In genomic region chr2:42849311-42849710, GRCh38 we compare ENCODE assay signal across 18 cellular contexts. TPM values are rescaled to one million over a fixed set of nuclear protein-coding genes. Genes with fewer than 3 reads are reported as not detected.
DNase-seq lines count a peak whose midpoint lies in the region; ATAC-seq and TF ChIP-seq lines count a peak whose summit lies in the region.
"Had no signal": no experiment of that assay in that cellular context is flagged by ENCODE, and none has a peak within 500 bp of the region (broad histone marks: within the 10 kb centered on the region; RNA-seq: fewer than 3 reads in every experiment).

No MANE protein-coding gene starts in this region.

- no peak overlapping the region for H2BK20ac ChIP-seq in IMR-90 (ENCODE audit: low read depth, low read length)

- H3K18ac ChIP-seq in IMR-90 (ENCODE audit: low read depth, low read length) = no peak overlapping the region
- H3K18ac ChIP-seq in mesenchymal stem cell (ENCODE audit: low read depth in 1 of 2, low read length in 2 of 2) = peak overlapping the region; percentile 28 to 52

- H3K23ac ChIP-seq in IMR-90 (ENCODE audit: low read depth, low read length) = no peak overlapping the region
- H3K23ac ChIP-seq in mesenchymal stem cell (ENCODE audit: low read length in 2 of 2) = no peak overlapping the region

- peaks cover 16% of the 10 kb centered on the region for H3K9me1 ChIP-seq in IMR-90 (ENCODE audit: insufficient read depth, low read length)

- dilution Hi-C loops in IMR-90 (cut with HindIII; ENCODE audit: low sequenced_read_pairs, unreplicated experiment) = no loop called here

- H2BK120ac ChIP-seq in IMR-90 (ENCODE audit: low read depth, low read length) = no peak overlapping the region
- no peak overlapping the region for H2BK120ac ChIP-seq in mesenchymal stem cell (ENCODE audit: low read depth, low read length)

- BruUV-seq in IMR-90 (replicated peaks; lab: Mats Ljungman, UMichigan) = no TSS peak

- no peaks in the 10 kb centered on the region for H3K27me3 ChIP-seq in heart left ventricle
- H3K27me3 ChIP-seq in IMR-90 (ENCODE audit: control insufficient read depth, insufficient read depth, low read length) = peaks cover 6% of the 10 kb centered on the region; the same call in 1 of the 2 replicates
- no peaks in the 10 kb centered on the region for H3K27me3 ChIP-seq in mesenchymal stem cell (ENCODE audit: control insufficient read depth in 1 of 2, insufficient read depth in 1 of 2, low read length in 2 of 2)
- H3K27me3 ChIP-seq in upper lobe of right lung = no peaks in the 10 kb centered on the region
- no peaks in the 10 kb centered on the region for H3K27me3 ChIP-seq in left lung

- H2AFZ ChIP-seq in IMR-90 (replicated peaks; ENCODE audit: low read length, poor library complexity) (no peak overlapping the region), mesenchymal stem cell (ENCODE audit: low read depth, low read length) (no peak overlapping the region)

- no peak overlapping the region for H2AK9ac ChIP-seq in IMR-90 (replicated peaks; ENCODE audit: low read depth, low read length, poor library complexity)

- no peak overlapping the region for H3K4me3 ChIP-seq in heart left ventricle
- H3K4me3 ChIP-seq in IMR-90 (ENCODE audit: insufficient read depth, low read depth, low read length) = no peak overlapping the region
- no peak overlapping the region for H3K4me3 ChIP-seq in mesenchymal stem cell (ENCODE audit: insufficient read depth in 1 of 2, low read depth in 1 of 2, low read length in 2 of 2)
- no peak overlapping the region for H3K4me3 ChIP-seq in upper lobe of right lung
- no peak overlapping the region for H3K4me3 ChIP-seq in left lung
- H3K4me3 ChIP-seq: GM12878, HAP-1 had no signal

- H4K8ac ChIP-seq in IMR-90 (ENCODE audit: low read depth in 2 of 2, low read length in 2 of 2) (no peak overlapping the region), mesenchymal stem cell (ENCODE audit: low read length) (no peak overlapping the region)

- TF ChIP-seq POLR2A in heart left ventricle (IDR thresholded peaks at IDR 0.05) (no peak), IMR-90 (IDR thresholded peaks at IDR 0.05; ENCODE audit: low read depth, low read length) (no peak)

- H2AK5ac ChIP-seq in IMR-90 (ENCODE audit: low read depth, low read length) (peak overlapping the region; percentile 20; the same call in 1 of the 2 replicates), mesenchymal stem cell (ENCODE audit: low read length, severe bottlenecking) (no peak overlapping the region)

- H3K14ac ChIP-seq in IMR-90 (replicated peaks; ENCODE audit: low read depth, low read length) (no peak overlapping the region), mesenchymal stem cell (ENCODE audit: low read length in 2 of 2) (no peak overlapping the region)

- no peak overlapping the region for H3K56ac ChIP-seq in IMR-90 (ENCODE audit: extremely low read depth, insufficient read depth, low read length)

- H3K36me3 ChIP-seq in heart left ventricle (no peaks in the 10 kb centered on the region), IMR-90 (ENCODE audit: control insufficient read depth, insufficient read depth, low read length) (no peaks in the 10 kb centered on the region), mesenchymal stem cell (ENCODE audit: control insufficient read depth in 1 of 2, insufficient read depth in 2 of 2, low read depth in 1 of 2, low read length in 2 of 2) (no peaks in the 10 kb centered on the region), upper lobe of right lung (no peaks in the 10 kb centered on the region), left lung (no peaks in the 10 kb centered on the region)
- H3K36me3 ChIP-seq: HAP-1 had no signal

- H3K4me1 ChIP-seq in heart left ventricle = peaks cover 0 to 41% (median 5%) of the 10 kb centered on the region in 12 donors
- H3K4me1 ChIP-seq in IMR-90 (ENCODE audit: control insufficient read depth, insufficient read depth, low read length) = peaks cover 18% of the 10 kb centered on the region
- H3K4me1 ChIP-seq in mesenchymal stem cell (ENCODE audit: control insufficient read depth, insufficient read depth, low read depth, low read length) = peaks cover 11% of the 10 kb centered on the region
- peaks cover 14% of the 10 kb centered on the region for H3K4me1 ChIP-seq in upper lobe of right lung
- H3K4me1 ChIP-seq in left lung = peaks cover 0 to 6% of the 10 kb centered on the region in 2 donors
- H3K4me1 ChIP-seq: HAP-1 had no signal

- in situ Hi-C loops in IMR-90 (cut with MboI; ENCODE audit: low sequenced_read_pairs) = loop anchor here (25.0 kb wide), 1 partner anchor 713 kb away; no protein-coding TSS in a partner anchor

- H3K79me1 ChIP-seq in IMR-90 (ENCODE audit: low read depth in 1 of 2, low read length in 2 of 2) (no peaks in the 10 kb centered on the region), mesenchymal stem cell (replicated peaks; ENCODE audit: low read length, poor library complexity, severe bottlenecking) (no peaks in the 10 kb centered on the region)

- POLR2A ChIA-PET in IMR-90 (lab: Charles Lee; ENCODE audit: unreplicated experiment) = no interaction called here

- H2BK5ac ChIP-seq in IMR-90 (ENCODE audit: low read depth, low read length, poor library complexity, severe bottlenecking) (no peak overlapping the region), mesenchymal stem cell (ENCODE audit: low read depth, low read length, poor library complexity, severe bottlenecking) (no peak overlapping the region)

- TF ChIP-seq RAD21 in IMR-90 (IDR thresholded peaks at IDR 0.05; ENCODE audit: low read length) = no peak

- no peak overlapping the region for H2BK15ac ChIP-seq in IMR-90 (ENCODE audit: low read depth, low read length)
- H2BK15ac ChIP-seq in mesenchymal stem cell (ENCODE audit: low read depth, poor library complexity, severe bottlenecking) = peak overlapping the region; percentile 65

- CTCF ChIA-PET in IMR-90 (lab: Yijun Ruan, JAX) = no interaction called here

- no peak for TF ChIP-seq CTCF in heart left ventricle (IDR thresholded peaks at IDR 0.05)
- no peak for TF ChIP-seq CTCF in IMR-90 (conservative IDR thresholded peaks at IDR 0.05; ENCODE audit: low read depth, low read length)
- no peak for TF ChIP-seq CTCF in upper lobe of right lung (IDR thresholded peaks at IDR 0.05)
- no peak for TF ChIP-seq CTCF in left lung (IDR thresholded peaks at IDR 0.05)

- intact Hi-C loops in Right ventricle myocardium inferior (cut with DNase I) (no loop called here), heart left ventricle (cut with DNase I) (no loop called here), IMR-90 (cut with micrococcal nuclease) (no loop called here), upper lobe of right lung (cut with DNase I) (no loop called here), left lung (cut with DNase I) (no loop called here)

- 96 to 100% (median 98%) methylated on average over 5 of the region's 5 CpGs for WGBS in heart left ventricle, 4 donors
- 100% methylated on average over 1 of the region's 5 CpGs; no CpG with 5 or more reads in 1 of the 2 experiments for WGBS in IMR-90 (ENCODE audit: extremely low coverage in 2 of 2, insufficient read length in 1 of 2), 2 experiments
- over 99% methylated on average over 5 of the region's 5 CpGs for WGBS in mesenchymal stem cell

- H4K20me1 ChIP-seq in IMR-90 (ENCODE audit: insufficient read depth, low read length) = peaks cover 3% of the 10 kb centered on the region; the same call in 1 of the 2 replicates

- no peaks in the 10 kb centered on the region for H3K9me3 ChIP-seq in heart left ventricle
- no peaks in the 10 kb centered on the region for H3K9me3 ChIP-seq in IMR-90 (ENCODE audit: control insufficient read depth, insufficient read depth, low read length)
- no peaks in the 10 kb centered on the region for H3K9me3 ChIP-seq in mesenchymal stem cell (ENCODE audit: control insufficient read depth, low read length)
- H3K9me3 ChIP-seq in upper lobe of right lung = no peaks in the 10 kb centered on the region
- no peaks in the 10 kb centered on the region for H3K9me3 ChIP-seq in left lung
- H3K9me3 ChIP-seq: HAP-1 had no signal

- no peak overlapping the region for H4K5ac ChIP-seq in IMR-90 (ENCODE audit: low read depth, low read length)

- H3K27ac ChIP-seq in heart left ventricle (no peak overlapping the region), IMR-90 (ENCODE audit: insufficient read depth, low read length) (no peak overlapping the region), mesenchymal stem cell (ENCODE audit: low read length, poor library complexity, severe bottlenecking) (no peak overlapping the region), upper lobe of right lung (no peak overlapping the region), left lung (no peak overlapping the region)
- H3K27ac ChIP-seq: C4-2B had no signal

- H4K91ac ChIP-seq in IMR-90 (ENCODE audit: insufficient read depth, low read depth, low read length) (no peak overlapping the region; the same call in 1 of the 2 replicates), mesenchymal stem cell (ENCODE audit: low read length) (no peak overlapping the region)

- H3K4me2 ChIP-seq in IMR-90 (ENCODE audit: low read depth, low read length) (no peak overlapping the region), mesenchymal stem cell (ENCODE audit: low read length, poor library complexity, severe bottlenecking) (no peak overlapping the region)

- H3K9ac ChIP-seq in IMR-90 (ENCODE audit: low read depth, low read length) (no peak overlapping the region), mesenchymal stem cell (ENCODE audit: low read length) (no peak overlapping the region)

- no peak overlapping the region for H3K4ac ChIP-seq in IMR-90 (ENCODE audit: low read depth, low read length)
- peak overlapping the region; percentile 29 for H3K4ac ChIP-seq in mesenchymal stem cell (ENCODE audit: low read depth in 1 of 2, low read length in 2 of 2)

- DNase-seq in Right ventricle myocardium inferior (ENCODE audit: missing footprints) = peak; percentile 50
- DNase-seq in heart left ventricle = no peak
- DNase-seq in IMR-90 = no peak
- no peak for DNase-seq in mesenchymal stem cell
- peak; percentile 40 for DNase-seq in upper lobe of right lung
- no peak for DNase-seq in left lung
- DNase-seq in ecto neural progenitor cell (ENCODE audit: low spot score) = no peak
- DNase-seq in NK-92 treated with Interleukin-12 subunit alpha and Interleukin-12 subunit beta, amount 100 ng/mL, for 24 hours (lab: John Stamatoyannopoulos, UW) = no peak
- DNase-seq: ACHN; CD4-positive, alpha-beta memory T cell; DMS79; GOT3 had no signal

- ATAC-seq in Right ventricle myocardium inferior = no peak
- ATAC-seq in heart left ventricle = no peak
- no peak for ATAC-seq in IMR-90 (ENCODE audit: low read depth)
- no peak for ATAC-seq in upper lobe of right lung
- ATAC-seq in left lung = no peak
- ATAC-seq: GM12878 had no signal

- H2BK12ac ChIP-seq in mesenchymal stem cell (ENCODE audit: low read length in 2 of 2) = peak overlapping the region in 1 of 2 experiments; percentile 69

RNA-seq across cellular contexts. Expression of gene HAAO, which starts 56.9 kb away (rescaled TPM):
- total RNA-seq in Right ventricle myocardium inferior (1.9 TPM), heart left ventricle (10 to 100 TPM in 1 of 9 donors, 1 to 10 TPM in 8; 1.3 to 10.6 (median 2.2) TPM), IMR-90 (2012; rRNA removed) (0.18 TPM in 1 of 2 replicates, not detected in the other), upper lobe of right lung (6.4 TPM), left lung (10 to 100 TPM in 1 of 2 donors, 1 to 10 TPM in 1; 6.2 to 11.5 TPM)
- polyA plus RNA-seq in heart left ventricle (1 to 10 TPM; 1.3 to 2.4 TPM), IMR-90 (2012; rRNA removed) (0.05 and 0.09 TPM in 2 replicates)
- 0.10 TPM in 1 of 2 replicates, not detected in the other for polyA plus RNA-seq in IMR-90 (2012; cell fraction: cytosol; rRNA removed)
- 0.18 and 0.31 TPM in 2 replicates for polyA plus RNA-seq in IMR-90 (2012; cell fraction: nucleus; rRNA removed; ENCODE audit: low replicate concordance)
- 1.9 TPM for polyA plus RNA-seq in mesenchymal stem cell (2013, experiment 1 of 2)
- polyA plus RNA-seq in mesenchymal stem cell (2013, experiment 2 of 2) = 1.8 TPM
- total RNA-seq: A172, G401, HT-29 had no signal

Comparison
In these comparisons a context has a peak if more than half of its experiments do, and no peak if none do; other contexts are left out.
1. DNase-seq: peak in Right ventricle myocardium inferior (single experiment) and upper lobe of right lung (single experiment); none in heart left ventricle (0 of 5), IMR-90 (single experiment), mesenchymal stem cell (single experiment), left lung (0 of 2), ecto neural progenitor cell (single experiment) and NK-92 treated with Interleukin-12 subunit alpha and Interleukin-12 subunit beta, amount 100 ng/mL, for 24 hours (single experiment).